In genomic region chr12:106304001-106304421, GRCh38 we compare ENCODE assay signal across 1 cellular context.
TF ChIP-seq lines count a peak whose summit lies in the region.

No MANE protein-coding gene starts in this region.

TF ChIP-seq in H1, 55 proteins besides CTCF, POLR2A, EP300 and RAD21:
- no peak for TF ChIP-seq TEAD4 (IDR thresholded peaks at IDR 0.05; ENCODE audit: low read depth, low read length)
TF ChIP-seq in H1: peak in this region for 0.
